Comparison of ENCODE assay signal across 27 cellular contexts in the genomic region with DNA sequence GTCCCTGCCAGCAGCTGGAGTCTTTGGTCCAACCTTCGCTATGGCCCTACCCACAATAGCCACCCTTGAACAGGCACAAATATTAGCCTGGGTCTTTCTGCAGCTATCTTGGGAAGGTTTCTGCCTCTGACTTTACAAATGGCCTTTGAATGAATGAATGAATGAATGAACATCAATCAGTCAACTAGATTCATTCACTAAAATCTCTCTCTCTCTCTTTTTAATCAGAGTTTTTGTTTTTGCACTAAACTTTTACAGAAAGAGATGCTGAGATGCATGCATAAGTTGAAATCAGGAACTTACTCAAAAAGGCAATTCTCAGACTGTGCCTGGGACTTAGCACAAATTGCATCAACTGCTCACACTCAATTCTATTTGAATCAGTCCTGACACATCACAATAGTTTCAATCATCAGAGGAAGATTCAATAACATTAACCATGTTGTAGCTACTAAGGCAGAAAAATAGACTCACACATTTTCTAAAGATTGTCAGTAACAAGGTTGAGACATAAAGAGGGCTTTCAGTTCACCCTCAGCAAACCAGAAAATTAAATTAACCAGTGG. TPM values are rescaled to one million over a fixed set of nuclear protein-coding genes. Genes with fewer than 3 reads are reported as not detected.
"Had no signal": no experiment of that assay in that cellular context is flagged by ENCODE, and none has a peak within 500 bp of the region (broad histone marks: within the 10 kb centered on the region; RNA-seq: fewer than 3 reads in every experiment).

No MANE protein-coding gene starts in this region.

- H3K4me1 ChIP-seq: esophagus squamous epithelium, gastroesophageal sphincter, lower lobe of right lung, parathyroid adenoma had no signal

- DNase-seq: cortex of kidney; effector memory CD4-positive, alpha-beta T cell; esophagus squamous epithelium; foreskin fibroblast; glutamatergic neuron; immature natural killer cell; kidney; left cardiac atrium; left ventricle myocardium inferior; lower lobe of right lung; natural killer cell; occipital lobe; retina; stimulated activated CD4-positive, alpha-beta T cell treated with anti-CD3 and anti-CD28 coated beads, Interleukin-2, amount 100 ng/mL, for 24 hours; stimulated activated CD4-positive, alpha-beta T cell treated with anti-CD3 and anti-CD28 coated beads, Interleukin-4, amount 100 ng/mL, for 4 hours; stimulated activated naive CD4-positive, alpha-beta T cell treated with Interleukin-2 at 50 U/mL for 16 hours; trophoblast cell had no signal

- ATAC-seq: gastroesophageal sphincter, left cardiac atrium, natural killer cell, sciatic nerve had no signal

- H3K27me3 ChIP-seq: esophagus squamous epithelium, gastroesophageal sphincter had no signal

- H3K9ac ChIP-seq: parathyroid adenoma had no signal

- H2AFZ ChIP-seq: parathyroid adenoma had no signal

- H3K79me2 ChIP-seq: parathyroid adenoma had no signal

- H3K36me3 ChIP-seq: prostate gland had no signal

- H3K4me3 Mint-ChIP-seq: immature natural killer cell, memory B cell, mesothelial cell of epicardium, natural killer cell, neural crest cell had no signal

- H3K9me3 Mint-ChIP-seq: memory B cell, mesothelial cell of epicardium, natural killer cell, neural crest cell had no signal

- H3K36me3 Mint-ChIP-seq: memory B cell, natural killer cell had no signal

- H3K4me1 Mint-ChIP-seq: neural crest cell had no signal

- H3K27ac ChIP-seq: esophagus squamous epithelium, gastroesophageal sphincter, left ventricle myocardium inferior, lower lobe of right lung, parathyroid adenoma, prostate gland had no signal

- H3K9me3 ChIP-seq: esophagus squamous epithelium, gastroesophageal sphincter, left ventricle myocardium inferior, lower lobe of right lung, prostate gland had no signal

- H3K4me3 ChIP-seq: esophagus squamous epithelium, gastroesophageal sphincter, left ventricle myocardium inferior, lower lobe of right lung, prostate gland had no signal

- FAIRE-seq: endometrium, kidney, urothelium cell line had no signal

- H3K27ac Mint-ChIP-seq: immature natural killer cell, memory B cell, mesothelial cell of epicardium, natural killer cell had no signal

RNA-seq across cellular contexts. Expression of gene ANXA3, which starts 55.0 kb away (rescaled TPM):
- total RNA-seq: myocyte, neural crest cell had no signal
- polyA plus RNA-seq: immature natural killer cell had no signal
